ENCODE assay signal across 23 cellular contexts in the genomic region with DNA sequence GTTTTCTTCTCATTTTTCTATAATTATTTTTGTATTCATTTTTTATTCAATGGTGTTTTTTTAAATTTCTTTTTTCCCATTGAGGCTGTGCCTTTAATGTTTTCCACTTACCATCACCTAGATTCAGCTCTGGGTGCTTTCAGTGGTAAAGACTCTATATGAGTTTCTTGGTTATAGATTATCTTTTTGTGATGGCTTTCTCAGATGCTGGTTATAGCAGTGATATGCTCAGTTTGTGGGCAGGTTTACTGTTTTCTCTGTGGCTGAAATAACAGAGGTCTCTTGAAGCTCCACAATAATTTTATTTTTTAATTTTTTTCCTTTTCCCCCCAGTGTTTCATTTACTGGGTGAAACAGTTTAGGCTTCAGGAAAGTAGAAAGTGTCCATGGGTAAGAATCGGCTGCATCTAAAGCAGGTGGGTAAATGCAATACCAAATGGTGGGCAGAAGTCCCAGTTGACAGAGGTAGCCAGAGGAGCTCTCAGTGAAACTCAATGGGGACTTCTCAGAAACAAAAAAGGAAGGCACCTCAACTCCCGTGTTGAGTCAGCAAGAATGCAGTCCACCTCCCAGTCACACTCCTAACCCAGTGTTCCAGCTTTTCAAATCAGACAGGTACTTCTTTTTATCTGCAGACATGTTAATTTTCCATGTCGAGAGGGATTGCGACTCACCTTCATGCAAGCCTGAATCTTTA.
DNase-seq lines count a peak whose midpoint lies in the region; ATAC-seq, FAIRE-seq and TF ChIP-seq lines count a peak whose summit lies in the region.
"Had no signal": no experiment of that assay in that cellular context is flagged by ENCODE, and none has a peak within 500 bp of the region (broad histone marks: within the 10 kb centered on the region; RNA-seq: fewer than 3 reads in every experiment).

No MANE protein-coding gene starts in this region.

- DNase-seq in GM12891 (ENCODE audit: insufficient read length, low spot score) = no peak
- DNase-seq in hepatocyte (ENCODE audit: low spot score) = no peak
- no peak for DNase-seq in pons (ENCODE audit: low spot score)
- DNase-seq in NCI-H2196 treated with DMSO at 0.1 percent for 48 hours (lab: John Stamatoyannopoulos, UW; ENCODE audit: unreplicated experiment) = no peak
- DNase-seq: 8988T; BE2C; Calu3; CD4-positive, alpha-beta T cell; DMS53; Kasumi-1; NCI-H1105 treated with DMSO at 0.1 percent for 48 hours; NCI-H187; NCI-H748 treated with DMSO at 0.1 percent for 48 hours; PC-9; SW 1271 had no signal

- ATAC-seq in GM21423 (IDR thresholded peaks at IDR 0.05; ENCODE audit: unreplicated experiment) (peak; percentile 70), HG02884 (IDR thresholded peaks at IDR 0.05; ENCODE audit: unreplicated experiment) (peak; percentile 74), HG03442 (IDR thresholded peaks at IDR 0.05; ENCODE audit: unreplicated experiment) (peak; percentile 59), HG03025 (IDR thresholded peaks at IDR 0.05; ENCODE audit: low FRiP score, unreplicated experiment) (no peak)

- H3K27ac ChIP-seq in hepatocyte = no peak overlapping the region
- H3K27ac ChIP-seq: HL-60, PC-9 had no signal

- no peaks in the 10 kb centered on the region for H3K79me2 ChIP-seq in hepatocyte

- no peak overlapping the region for H2AFZ ChIP-seq in hepatocyte
- H2AFZ ChIP-seq: PC-9 had no signal

- no peak for TF ChIP-seq POLR2A in GM12891 (IDR thresholded peaks at IDR 0.05; ENCODE audit: low read depth, low read length)

- no peak overlapping the region for H3K4me2 ChIP-seq in hepatocyte
- H3K4me2 ChIP-seq: PC-9 had no signal

- WGBS in hepatocyte (ENCODE audit: low lambda C conversion rate, missing lambda C conversion rate) = no CpG with 5 or more reads among the region's 4 CpGs

- H3K4me1 ChIP-seq in hepatocyte (ENCODE audit: insufficient read depth) = no peaks in the 10 kb centered on the region
- H3K4me1 ChIP-seq: BE2C, HAP-1 had no signal

- no peaks in the 10 kb centered on the region for H3K27me3 ChIP-seq in hepatocyte
- H3K27me3 ChIP-seq: BE2C had no signal

- no peaks in the 10 kb centered on the region for H4K20me1 ChIP-seq in hepatocyte (ENCODE audit: insufficient read depth, poor library complexity, severe bottlenecking)

- no peaks in the 10 kb centered on the region for H3K9me2 ChIP-seq in hepatocyte (replicated peaks; ENCODE audit: insufficient read depth)

- no peaks in the 10 kb centered on the region for H3K9me3 ChIP-seq in hepatocyte (ENCODE audit: low read depth)
- H3K9me3 ChIP-seq: BE2C, HAP-1 had no signal

- FAIRE-seq in GM12891 (lab: Jason Lieb, UNC) = peak; percentile 51
- FAIRE-seq: HTR-8/SVneo, TTC549 had no signal

- no peak for TF ChIP-seq CTCF in hepatocyte (IDR thresholded peaks at IDR 0.05; ENCODE audit: poor library complexity)

- no peaks in the 10 kb centered on the region for H3K36me3 ChIP-seq in hepatocyte (replicated peaks; ENCODE audit: insufficient read depth, low read depth)
- H3K36me3 ChIP-seq: BE2C, HAP-1 had no signal

- H3K4me3 ChIP-seq in hepatocyte = no peak overlapping the region
- H3K4me3 ChIP-seq: HAP-1, PC-9 had no signal

TF ChIP-seq in GM12891, 5 proteins besides CTCF, POLR2A, EP300 and RAD21:
- TF ChIP-seq POU2F2 (IDR thresholded peaks at IDR 0.05; ENCODE audit: low read depth, low read length) (no peak), TAF1 (IDR thresholded peaks at IDR 0.05; ENCODE audit: low read depth, low read length) (no peak), SPI1 (IDR thresholded peaks at IDR 0.05; ENCODE audit: low read depth, low read length) (no peak), POLR2AphosphoS5 (IDR thresholded peaks at IDR 0.05; ENCODE audit: low read depth, low read length) (no peak), PAX5 (IDR thresholded peaks at IDR 0.05; ENCODE audit: insufficient read depth, low read length, severe bottlenecking) (no peak)
